Comparison of ENCODE assay signal across 8 cellular contexts in the genomic region with DNA sequence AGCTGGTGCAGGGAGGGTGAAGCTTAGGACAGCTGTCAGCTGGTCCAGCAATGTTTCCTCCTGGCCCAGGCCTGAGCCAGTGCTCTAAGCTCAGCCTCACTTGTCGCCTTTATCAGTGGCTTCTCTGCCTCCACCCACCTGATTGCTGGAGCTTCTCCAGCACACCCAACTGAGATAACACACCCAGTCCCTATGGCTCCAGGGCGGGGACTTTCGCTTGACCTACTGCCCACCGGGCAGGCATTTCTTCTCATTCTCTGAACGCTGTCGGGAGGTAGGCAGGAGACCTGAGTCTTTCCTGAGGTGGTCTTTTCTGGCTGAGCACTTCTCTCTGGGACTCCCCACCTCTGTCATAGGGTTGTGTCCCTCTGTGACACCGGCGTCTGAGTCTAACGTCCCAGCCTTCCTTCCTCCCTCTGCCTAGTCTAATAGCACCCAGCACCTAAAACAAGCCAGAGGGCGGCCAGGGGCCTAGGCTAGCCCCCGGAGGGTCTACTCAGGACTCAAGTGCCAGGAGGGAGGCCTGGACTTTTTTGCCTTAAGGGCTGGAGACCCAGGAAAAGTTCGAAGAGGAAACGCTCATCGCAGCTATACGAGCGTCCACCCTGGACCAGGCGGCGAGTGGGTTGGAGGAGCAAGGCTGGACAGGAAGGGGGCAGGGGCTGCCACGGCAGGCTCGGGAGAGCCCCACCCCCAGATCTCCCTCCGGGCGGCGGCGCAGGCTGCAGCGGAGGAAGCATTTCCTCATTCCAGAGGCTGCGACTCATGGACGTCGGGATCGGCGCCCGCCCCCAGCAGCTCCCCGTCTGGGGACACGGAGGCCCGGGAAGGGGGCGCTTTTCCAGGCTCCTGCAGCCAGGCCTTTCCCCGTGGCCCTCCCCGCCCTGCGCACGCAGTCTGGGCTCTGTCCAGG. TPM values are rescaled to one million over a fixed set of nuclear protein-coding genes. Genes with fewer than 3 reads are reported as not detected.
DNase-seq lines count a peak whose midpoint lies in the region; ATAC-seq and TF ChIP-seq lines count a peak whose summit lies in the region.

No MANE protein-coding gene starts in this region.

- TF ChIP-seq CTCF in astrocyte of the spinal cord (IDR thresholded peaks at IDR 0.05; ENCODE audit: low read depth, low read length), result peak; percentile 19
- TF ChIP-seq CTCF in right atrium auricular region (IDR thresholded peaks at IDR 0.05), result no peak

- peak overlapping the region; percentile 98 to 99 for H3K27ac ChIP-seq in right atrium auricular region

- H3K27me3 ChIP-seq in NT2/D1 (ENCODE audit: insufficient read depth, insufficient read length) (no peaks in the 10 kb centered on the region), right atrium auricular region (no peaks in the 10 kb centered on the region)

- H3K9me3 ChIP-seq in NT2/D1 (ENCODE audit: insufficient read depth, low read length) (no peaks in the 10 kb centered on the region), right atrium auricular region (no peaks in the 10 kb centered on the region)

- H3K4me1 ChIP-seq in NT2/D1 (ENCODE audit: insufficient read depth, insufficient read length) (peaks cover 7% of the 10 kb centered on the region), right atrium auricular region (peaks cover 0 to 42% of the 10 kb centered on the region in 2 donors)

- ATAC-seq in HG02870 (IDR thresholded peaks at IDR 0.05; ENCODE audit: unreplicated experiment) (peak; percentile 1), GM18858 (IDR thresholded peaks at IDR 0.05; ENCODE audit: unreplicated experiment) (no peak)

- H3K4me3 ChIP-seq in NT2/D1 (ENCODE audit: insufficient read length, low read depth), result peak overlapping the region; percentile 84
- H3K4me3 ChIP-seq in astrocyte of the spinal cord (ENCODE audit: low read depth, low read length), result peak overlapping the region; percentile 93
- H3K4me3 ChIP-seq in right atrium auricular region, result peak overlapping the region; percentile 75 to 84

- peak overlapping the region; percentile 98 for H3K9ac ChIP-seq in NT2/D1 (ENCODE audit: insufficient read length, low read depth)

- H3K36me3 ChIP-seq in NT2/D1 (ENCODE audit: insufficient read depth, insufficient read length, low read length) (peaks cover 60% of the 10 kb centered on the region), right atrium auricular region (peaks cover 22% of the 10 kb centered on the region)

- in situ Hi-C loops in astrocyte of the spinal cord (cut with HindIII; ENCODE audit: low sequenced_read_pairs), result no loop called here

- peak; percentile 14 for DNase-seq in stimulated activated CD4-positive, alpha-beta T cell treated with anti-CD3 and anti-CD28 coated beads, Interleukin-4, amount 100 ng/mL, for 1 hour
- no peak for DNase-seq in stimulated activated CD4-positive, alpha-beta T cell treated with anti-CD3 and anti-CD28 coated beads, Interleukin-2, amount 100 ng/mL, for 48 hours
- DNase-seq in NT2/D1 (ENCODE audit: low read depth, low spot score) (no peak), astrocyte of the spinal cord (ENCODE audit: low read depth, low spot score) (peak; percentile 92), right atrium auricular region (ENCODE audit: low spot score) (peak; percentile 92), pons (ENCODE audit: low spot score) (peak; percentile 45)

RNA-seq across cellular contexts. Expression of gene TAX1BP3, which starts 0.8 kb away (rescaled TPM):
- total RNA-seq in right atrium auricular region, result 100 to 1,000 TPM; 212 to 227 TPM

RNA-seq across cellular contexts. Expression of gene EMC6, which starts 1.0 kb away (rescaled TPM):
- total RNA-seq in right atrium auricular region, result 10 to 100 TPM; 19.1 to 22.2 TPM

RNA-seq across cellular contexts. Expression of gene P2RX5, which starts 28.3 kb away (rescaled TPM):
- 1 to 10 TPM; 5.4 to 8.1 TPM for total RNA-seq in right atrium auricular region

RNA-seq across cellular contexts. Expression of gene CTNS, which starts 31.1 kb away (rescaled TPM):
- total RNA-seq in right atrium auricular region, result 10 to 100 TPM; 17.6 to 19.1 TPM

RNA-seq across cellular contexts. Expression of gene SHPK, which starts 31.6 kb away (rescaled TPM):
- 1 to 10 TPM; 3.3 to 4.2 TPM for total RNA-seq in right atrium auricular region

Comparison
In these comparisons a context has a peak if more than half of its experiments do, and no peak if none do; other contexts are left out.
1. DNase-seq: peak in stimulated activated CD4-positive, alpha-beta T cell treated with anti-CD3 and anti-CD28 coated beads, Interleukin-4, amount 100 ng/mL, for 1 hour (single experiment), astrocyte of the spinal cord (single experiment), right atrium auricular region (single experiment) and pons (single experiment); none in stimulated activated CD4-positive, alpha-beta T cell treated with anti-CD3 and anti-CD28 coated beads, Interleukin-2, amount 100 ng/mL, for 48 hours (0 of 2) and NT2/D1 (single experiment).
2. Peak in every context shown above with its lines, with median percentiles within 50 percentile points of each other: H3K4me3 ChIP-seq.